Comparison of ENCODE assay signal across 13 cellular contexts in genomic region chr15:52220896-52221660, GRCh38. TPM values are rescaled to one million over a fixed set of nuclear protein-coding genes. Genes with fewer than 3 reads are reported as not detected.
DNase-seq lines count a peak whose midpoint lies in the region; ATAC-seq and TF ChIP-seq lines count a peak whose summit lies in the region.
"Had no signal": no experiment of that assay in that cellular context is flagged by ENCODE, and none has a peak within 500 bp of the region (broad histone marks: within the 10 kb centered on the region; RNA-seq: fewer than 3 reads in every experiment).

No MANE protein-coding gene starts in this region.

- TF ChIP-seq CTCF in MCF 10A (IDR thresholded peaks at IDR 0.05; ENCODE audit: unreplicated experiment) (no peak), breast epithelium (IDR thresholded peaks at IDR 0.05) (no peak), upper lobe of right lung (IDR thresholded peaks at IDR 0.05) (no peak)

- H3K9me3 Mint-ChIP-seq in MCF 10A (ENCODE audit: unreplicated experiment), result no peaks in the 10 kb centered on the region
- no peaks in the 10 kb centered on the region for H3K9me3 Mint-ChIP-seq in activated CD8-positive, alpha-beta T cell treated with anti-CD3 and anti-CD28 coated beads, Interleukin-2, amount 10 ng/mL, durations not matched to agents 7 days and 5 days (ENCODE audit: insufficient read depth)

- peaks cover 62% of the 10 kb centered on the region for H3K36me3 Mint-ChIP-seq in MCF 10A (ENCODE audit: insufficient read depth, unreplicated experiment)
- peaks cover 11% of the 10 kb centered on the region for H3K36me3 Mint-ChIP-seq in activated CD8-positive, alpha-beta T cell treated with anti-CD3 and anti-CD28 coated beads, Interleukin-2, amount 10 ng/mL, durations not matched to agents 7 days and 5 days (ENCODE audit: low read depth)

- CTCF ChIA-PET in MCF 10A (lab: Yijun Ruan, JAX), result interaction anchor here (0.6 to 2.8 kb wide), 2 partner anchors 12 to 27 kb away, joined by 3 to 8 read pairs; no protein-coding TSS in a partner anchor
- CTCF ChIA-PET in activated CD8-positive, alpha-beta T cell treated with anti-CD3 and anti-CD28 coated beads, Interleukin-2, amount 10 ng/mL, durations not matched to agents 7 days and 5 days (lab: Charles Lee), result interaction anchor here (0.8 to 3.2 kb wide), 5 partner anchors 9 to 37 kb away, joined by 3 to 26 read pairs (median 6); no protein-coding TSS in a partner anchor

- intact Hi-C loops in MCF 10A (cut with micrococcal nuclease), result no loop called here
- intact Hi-C loops in breast epithelium (cut with DNase I; ENCODE audit: low total_unique reads), result no loop called here
- intact Hi-C loops in upper lobe of right lung (cut with DNase I), result no loop called here

- no peaks in the 10 kb centered on the region for H3K27me3 Mint-ChIP-seq in MCF 10A (ENCODE audit: insufficient read depth, unreplicated experiment)
- no peaks in the 10 kb centered on the region for H3K27me3 Mint-ChIP-seq in activated CD8-positive, alpha-beta T cell treated with anti-CD3 and anti-CD28 coated beads, Interleukin-2, amount 10 ng/mL, durations not matched to agents 7 days and 5 days (ENCODE audit: low read depth)

- DNase-seq in MCF 10A (ENCODE audit: unreplicated experiment) (no peak), breast epithelium (ENCODE audit: low spot score in 2 of 2) (no peak), upper lobe of right lung (no peak), DMS153 treated with DMSO at 0.1 percent for 48 hours (lab: John Stamatoyannopoulos, UW; ENCODE audit: unreplicated experiment) (no peak), H4 (ENCODE audit: low spot score) (no peak), AG20443 (ENCODE audit: low spot score) (no peak)
- DNase-seq in activated CD8-positive, alpha-beta T cell treated with anti-CD3 and anti-CD28 coated beads, Interleukin-2, amount 10 ng/mL, durations not matched to agents 7 days and 5 days, result peak; percentile 34
- DNase-seq: AML-193, glutamatergic neuron had no signal

- no peak overlapping the region for H3K4me3 Mint-ChIP-seq in MCF 10A (ENCODE audit: unreplicated experiment)
- H3K4me3 Mint-ChIP-seq in activated CD8-positive, alpha-beta T cell treated with anti-CD3 and anti-CD28 coated beads, Interleukin-2, amount 10 ng/mL, durations not matched to agents 7 days and 5 days, result peak overlapping the region; percentile 85

- ATAC-seq in HG02981 (IDR thresholded peaks at IDR 0.05; ENCODE audit: unreplicated experiment) (peak; percentile 26), upper lobe of right lung (no peak)
- peak; percentile 64 for ATAC-seq in activated CD8-positive, alpha-beta T cell treated with anti-CD3 and anti-CD28 coated beads, Interleukin-2, amount 10 ng/mL, durations not matched to agents 7 days and 5 days

- H3K27me3 ChIP-seq in breast epithelium, result no peaks in the 10 kb centered on the region
- no peaks in the 10 kb centered on the region for H3K27me3 ChIP-seq in upper lobe of right lung

- POLR2A ChIA-PET in MCF 10A (lab: Yijun Ruan, JAX), result interaction anchor here (1.2 kb wide), 1 partner anchor 458 kb away, joined by 3 read pairs; the partner anchor contains the start of gene ATOSA
- POLR2A ChIA-PET in activated CD8-positive, alpha-beta T cell treated with anti-CD3 and anti-CD28 coated beads, Interleukin-2, amount 10 ng/mL, durations not matched to agents 7 days and 5 days (lab: Charles Lee), result interaction anchor here (0.5 to 1.2 kb wide), 3 partner anchors 9 to 96 kb away, joined by 3 to 6 read pairs (median 3); no protein-coding TSS in a partner anchor

- H3K27ac Mint-ChIP-seq in MCF 10A (ENCODE audit: low read depth, unreplicated experiment), result peak overlapping the region; percentile 55
- peak overlapping the region; percentile 96 for H3K27ac Mint-ChIP-seq in activated CD8-positive, alpha-beta T cell treated with anti-CD3 and anti-CD28 coated beads, Interleukin-2, amount 10 ng/mL, durations not matched to agents 7 days and 5 days

- no peaks in the 10 kb centered on the region for H3K4me1 Mint-ChIP-seq in MCF 10A (ENCODE audit: insufficient read depth, unreplicated experiment)
- H3K4me1 Mint-ChIP-seq in activated CD8-positive, alpha-beta T cell treated with anti-CD3 and anti-CD28 coated beads, Interleukin-2, amount 10 ng/mL, durations not matched to agents 7 days and 5 days (ENCODE audit: low read depth), result peaks cover 45% of the 10 kb centered on the region

- H3K27ac ChIP-seq in breast epithelium (no peak overlapping the region), upper lobe of right lung (peak overlapping the region; percentile 43)
- H3K27ac ChIP-seq: coronary artery, prostate gland, SK-N-MC had no signal

- H3K4me1 ChIP-seq in breast epithelium, result no peaks in the 10 kb centered on the region
- no peaks in the 10 kb centered on the region for H3K4me1 ChIP-seq in upper lobe of right lung
- H3K4me1 ChIP-seq: prostate gland had no signal

- BruUV-seq in MCF 10A (replicated peaks; lab: Mats Ljungman, UMichigan), result no TSS peak

- H3K36me3 ChIP-seq in breast epithelium, result no peaks in the 10 kb centered on the region
- H3K36me3 ChIP-seq in upper lobe of right lung, result peaks cover 30% of the 10 kb centered on the region
- H3K36me3 ChIP-seq: prostate gland had no signal

- TF ChIP-seq POLR2A in breast epithelium (IDR thresholded peaks at IDR 0.05), result no peak

- H3K4me3 ChIP-seq in breast epithelium, result no peak overlapping the region
- no peak overlapping the region for H3K4me3 ChIP-seq in upper lobe of right lung
- H3K4me3 ChIP-seq: coronary artery, prostate gland, SK-N-MC had no signal

- no peaks in the 10 kb centered on the region for H3K9me3 ChIP-seq in breast epithelium
- no peaks in the 10 kb centered on the region for H3K9me3 ChIP-seq in upper lobe of right lung
- H3K9me3 ChIP-seq: prostate gland had no signal

RNA-seq across cellular contexts. Expression of gene GNB5, which starts 29.9 kb away (rescaled TPM):
- total RNA-seq in MCF 10A (2022), result 31.8 and 33.7 TPM in 2 replicates
- 10 to 100 TPM; 18.9 to 43.9 (median 43.9) TPM for total RNA-seq in breast epithelium
- total RNA-seq in activated CD8-positive, alpha-beta T cell treated with anti-CD3 and anti-CD28 coated beads, Interleukin-2, amount 10 ng/mL, durations not matched to agents 7 days and 5 days, result 10 to 100 TPM; 33.8 to 37.0 TPM
- total RNA-seq in upper lobe of right lung, result 16.7 TPM
- 12.9 and 25.6 TPM in 2 replicates for total RNA-seq in H4 (2014; rRNA removed; shearing (Covaris generic))
